In the genomic region with DNA sequence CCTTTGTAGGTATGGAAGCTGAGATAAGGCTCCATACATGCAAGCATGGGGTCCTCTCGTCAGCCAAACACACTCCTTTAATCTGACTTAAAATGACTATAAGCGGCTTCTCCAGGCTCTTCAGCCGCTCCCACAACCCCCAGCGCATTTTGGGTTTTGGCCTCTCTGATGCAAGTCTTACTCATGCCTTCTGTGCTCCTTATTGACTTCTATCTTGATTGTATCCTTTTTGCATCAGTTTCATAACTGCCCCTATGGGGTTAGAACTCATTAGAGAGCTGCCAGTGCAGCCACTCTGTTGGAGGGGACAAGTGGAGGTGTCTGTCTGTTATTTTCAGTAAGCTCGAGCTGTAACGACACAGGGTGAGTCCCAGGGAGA, we compare ENCODE assay signal across 23 cellular contexts.
A peak's percentile ranks its signal among the peaks of the same experiment; 100 is the strongest.
DNase-seq lines count a peak whose midpoint lies in the region; ATAC-seq and TF ChIP-seq lines count a peak whose summit lies in the region.
"Had no signal": no experiment of that assay in that cellular context is flagged by ENCODE, and none has a peak within 500 bp of the region (broad histone marks: within the 10 kb centered on the region; RNA-seq: fewer than 3 reads in every experiment).

No MANE protein-coding gene starts in this region.

- H3K4me3 Mint-ChIP-seq in IgD-negative memory B cell (peak overlapping the region in 3 of 4 donors; percentile 5 to 93 (median 88)), activated B cell treated with CpG ODN at 0.5 μM for 24 hours (peak overlapping the region; percentile 2)
- H3K4me3 Mint-ChIP-seq: brain, type B pancreatic cell had no signal

- no peak for TF ChIP-seq POLR2A in vagina (IDR thresholded peaks at IDR 0.05)

- H3K27ac Mint-ChIP-seq in IgD-negative memory B cell (peak overlapping the region in 2 of 3 donors; percentile 19 to 67), activated B cell treated with CpG ODN at 0.5 μM for 24 hours (peak overlapping the region; percentile 88)
- H3K27ac Mint-ChIP-seq: brain, type B pancreatic cell had no signal

- no peaks in the 10 kb centered on the region for H3K9me3 ChIP-seq in neutrophil
- no peaks in the 10 kb centered on the region for H3K9me3 ChIP-seq in vagina
- H3K9me3 ChIP-seq: right atrium auricular region had no signal

- H3K4me1 Mint-ChIP-seq in IgD-negative memory B cell (peaks cover 22 to 37% (median 31%) of the 10 kb centered on the region in 3 donors), activated B cell treated with CpG ODN at 0.5 μM for 24 hours (peaks cover 50% of the 10 kb centered on the region)

- H3K27me3 Mint-ChIP-seq in IgD-negative memory B cell (no peaks in the 10 kb centered on the region), activated B cell treated with CpG ODN at 0.5 μM for 24 hours (no peaks in the 10 kb centered on the region)
- H3K27me3 Mint-ChIP-seq: T-cell had no signal

- H3K9me3 Mint-ChIP-seq in IgD-negative memory B cell (no peaks in the 10 kb centered on the region), activated B cell treated with CpG ODN at 0.5 μM for 24 hours (no peaks in the 10 kb centered on the region)
- H3K9me3 Mint-ChIP-seq: T-cell had no signal

- H3K36me3 Mint-ChIP-seq in IgD-negative memory B cell (peaks cover 3% of the 10 kb centered on the region), activated B cell treated with CpG ODN at 0.5 μM for 24 hours (ENCODE audit: low read depth) (no peaks in the 10 kb centered on the region)
- H3K36me3 Mint-ChIP-seq: brain; CD4-positive, CD25-positive, alpha-beta regulatory T cell; T-cell; type B pancreatic cell had no signal

- H3K4me3 ChIP-seq in neutrophil (ENCODE audit: low read depth in 1 of 2, low read length in 1 of 2) (no peak overlapping the region), vagina (no peak overlapping the region)
- H3K4me3 ChIP-seq: right atrium auricular region, smooth muscle cell had no signal

- H3K4me1 ChIP-seq in neutrophil (ENCODE audit: control insufficient read depth in 1 of 2, insufficient read depth in 1 of 2, low read depth in 1 of 2, low read length in 1 of 2) (peaks cover 42 to 53% of the 10 kb centered on the region in 2 experiments), vagina (no peaks in the 10 kb centered on the region)
- H3K4me1 ChIP-seq: right atrium auricular region had no signal

- H3K27ac ChIP-seq in neutrophil, result peak overlapping the region; percentile 81
- H3K27ac ChIP-seq in vagina, result no peak overlapping the region
- H3K27ac ChIP-seq: KMS-11, right atrium auricular region had no signal

- intact Hi-C loops in activated B cell treated with CpG ODN at 0.5 μM for 24 hours (cut with micrococcal nuclease), result loop anchor here (1.0 to 5.0 kb wide), 3 partner anchors 17 to 35 kb away; no protein-coding TSS in a partner anchor
- intact Hi-C loops in vagina (cut with DNase I), result no loop called here

- DNase-seq in NOMO-1 (lab: John Stamatoyannopoulos, UW; ENCODE audit: unreplicated experiment in 2 of 2), result peak; percentile 31 to 41
- DNase-seq in activated B cell treated with CpG ODN at 0.5 μM for 24 hours, result no peak
- no peak for DNase-seq in HUDEP-2 (lab: John Stamatoyannopoulos, UW; ENCODE audit: unreplicated experiment in 76 of 76)
- DNase-seq in vagina (ENCODE audit: extremely low spot score in 2 of 2), result no peak
- DNase-seq: activated CD4-positive, alpha-beta T cell treated with anti-CD3 and anti-CD28 coated beads for 4 hours; activated naive CD4-positive, alpha-beta T cell treated with Interleukin-2 at 50 U/mL for 16 hours; activated T-cell treated with anti-CD3 and anti-CD28 coated beads, Interleukin-2, amount 50 U/mL, for 48 hours; effector CD4-positive, alpha-beta T cell; kidney glomerular epithelial cell; NCI-H146; stimulated activated CD4-positive, alpha-beta T cell treated with anti-CD3 and anti-CD28 coated beads, Interleukin-1b, Interleukin-23, amount 100 ng/mL, for 48 hours; stimulated activated CD8-positive, alpha-beta memory T cell treated with anti-CD3 and anti-CD28 coated beads, Interleukin-4, amount 100 ng/mL, for 48 hours had no signal

- CTCF ChIA-PET in activated B cell treated with CpG ODN at 0.5 μM for 24 hours (lab: Charles Lee), result interaction anchor here (1.2 to 1.3 kb wide), 2 partner anchors 12 to 57 kb away, joined by 3 to 4 read pairs; no protein-coding TSS in a partner anchor

- H3K27me3 ChIP-seq in neutrophil, result no peaks in the 10 kb centered on the region
- H3K27me3 ChIP-seq in vagina, result no peaks in the 10 kb centered on the region
- H3K27me3 ChIP-seq: right atrium auricular region had no signal

- ATAC-seq in activated B cell treated with CpG ODN at 0.5 μM for 24 hours (ENCODE audit: low read depth) (no peak), GM21381 (IDR thresholded peaks at IDR 0.05; ENCODE audit: unreplicated experiment) (no peak)
- ATAC-seq: HCT116 had no signal

- H3K36me3 ChIP-seq in neutrophil (no peaks in the 10 kb centered on the region), vagina (no peaks in the 10 kb centered on the region)
- H3K36me3 ChIP-seq: right atrium auricular region had no signal

- POLR2A ChIA-PET in activated B cell treated with CpG ODN at 0.5 μM for 24 hours (lab: Charles Lee), result interaction anchor here (0.7 to 2.4 kb wide), 7 partner anchors 16 to 98 kb away, joined by 3 to 14 read pairs (median 4); a partner anchor contains a TSS

- no peak for TF ChIP-seq CTCF in activated B cell treated with CpG ODN at 0.5 μM for 24 hours (IDR thresholded peaks at IDR 0.05)
- TF ChIP-seq CTCF in neutrophil (IDR thresholded peaks at IDR 0.05), result no peak
- TF ChIP-seq CTCF in vagina (IDR thresholded peaks at IDR 0.05), result no peak

Comparison
In these comparisons a context has a peak if more than half of its experiments do, and no peak if none do; other contexts are left out.
1. DNase-seq: peak in NOMO-1 (2 of 2); none in activated B cell treated with CpG ODN at 0.5 μM for 24 hours (single experiment), HUDEP-2 (0 of 76) and vagina (0 of 2).